ENCODE assay signal across 8 cellular contexts in the genomic region with DNA sequence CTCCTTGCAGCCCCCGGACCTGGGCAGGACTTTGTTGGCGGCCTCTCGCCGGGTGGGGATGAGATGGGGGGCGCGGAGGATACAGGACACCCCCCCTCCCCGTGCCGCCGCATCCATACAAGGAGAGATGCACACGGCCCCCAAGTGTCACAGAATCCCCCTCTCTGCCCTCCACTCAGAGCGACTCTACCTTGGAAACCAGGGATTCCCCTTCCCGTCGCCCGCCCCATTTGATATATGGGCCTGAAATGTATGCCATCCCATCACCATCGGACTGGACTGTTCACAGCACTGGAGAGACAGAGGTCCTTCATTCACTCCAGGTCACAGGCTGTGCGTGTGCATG. TPM values are rescaled to one million over a fixed set of nuclear protein-coding genes. Genes with fewer than 3 reads are reported as not detected.
A peak's percentile ranks its signal among the peaks of the same experiment; 100 is the strongest.
DNase-seq lines count a peak whose midpoint lies in the region; ATAC-seq and TF ChIP-seq lines count a peak whose summit lies in the region.

No MANE protein-coding gene starts in this region.

- no peak for TF ChIP-seq EP300 in gastroesophageal sphincter (IDR thresholded peaks at IDR 0.05)

- intact Hi-C loops in sciatic nerve (cut with DNase I) = loop anchor here (10.0 kb wide), 1 partner anchor 1094 kb away; no protein-coding TSS in a partner anchor

- no peaks in the 10 kb centered on the region for H3K9me2 ChIP-seq in SU-DHL-6 (replicated peaks; ENCODE audit: insufficient read depth, low read length)

- peaks cover 19% of the 10 kb centered on the region for H3K4me1 Mint-ChIP-seq in activated T-cell treated with anti-CD3 and anti-CD28 coated beads, Interleukin-2, amount 50 U/mL, for 24 hours (ENCODE audit: low read depth)

- H3K27ac ChIP-seq in SU-DHL-6 (ENCODE audit: low read depth, low read length) (no peak overlapping the region), gastroesophageal sphincter (peak overlapping the region; percentile 81 to 95 (median 84))

- peak overlapping the region; percentile 66 for H3K4me2 ChIP-seq in SU-DHL-6 (ENCODE audit: low read depth, low read length, poor library complexity, severe bottlenecking)

- no peaks in the 10 kb centered on the region for H3K9me3 ChIP-seq in SU-DHL-6 (ENCODE audit: insufficient read depth, low read length)
- H3K9me3 ChIP-seq in gastroesophageal sphincter = no peaks in the 10 kb centered on the region

- peak; percentile 26 for ATAC-seq in gastroesophageal sphincter
- ATAC-seq in sciatic nerve = peak; percentile 18
- no peak for ATAC-seq in GM18519 (IDR thresholded peaks at IDR 0.05; ENCODE audit: low FRiP score, unreplicated experiment)

- peak overlapping the region; percentile 87 for H3K4me3 Mint-ChIP-seq in activated T-cell treated with anti-CD3 and anti-CD28 coated beads, Interleukin-2, amount 50 U/mL, for 24 hours

- peak overlapping the region; percentile 87 for H3K27ac Mint-ChIP-seq in activated T-cell treated with anti-CD3 and anti-CD28 coated beads, Interleukin-2, amount 50 U/mL, for 24 hours

- DNase-seq in activated T-cell treated with anti-CD3 and anti-CD28 coated beads, Interleukin-2, amount 50 U/mL, for 24 hours = no peak
- DNase-seq in activated T-cell treated with anti-CD3 and anti-CD28 coated beads, Interleukin-2, amount 50 U/mL, for 48 hours = no peak
- DNase-seq in sciatic nerve (ENCODE audit: low spot score) (no peak), iPS-NIHi7 (ENCODE audit: extremely low spot score) (no peak), NCI-H1105 (lab: John Stamatoyannopoulos, UW) (no peak)

- H3K27me3 ChIP-seq in SU-DHL-6 (ENCODE audit: low read length) (no peaks in the 10 kb centered on the region), gastroesophageal sphincter (no peaks in the 10 kb centered on the region)

- H3K79me2 ChIP-seq in SU-DHL-6 (ENCODE audit: insufficient read depth, low read length) = no peaks in the 10 kb centered on the region

- no peaks in the 10 kb centered on the region for H4K20me1 ChIP-seq in SU-DHL-6 (ENCODE audit: low read depth, low read length)

- TF ChIP-seq CTCF in SU-DHL-6 (IDR thresholded peaks at IDR 0.05; ENCODE audit: insufficient read depth, low read length, poor library complexity, severe bottlenecking) (no peak), gastroesophageal sphincter (IDR thresholded peaks at IDR 0.05) (no peak)

- no peaks in the 10 kb centered on the region for H3K36me3 ChIP-seq in SU-DHL-6 (ENCODE audit: low read length)
- H3K36me3 ChIP-seq in gastroesophageal sphincter = peaks cover 0 to 8% of the 10 kb centered on the region in 2 donors

- H3K9me3 Mint-ChIP-seq in activated T-cell treated with anti-CD3 and anti-CD28 coated beads, Interleukin-2, amount 50 U/mL, for 24 hours = no peaks in the 10 kb centered on the region

- H3K4me1 ChIP-seq in gastroesophageal sphincter = peaks cover 0 to 11% (median 0%) of the 10 kb centered on the region in 3 donors

- peak overlapping the region; percentile 71 for H3K4me3 ChIP-seq in SU-DHL-6 (ENCODE audit: insufficient read depth, low read length, poor library complexity, severe bottlenecking)
- H3K4me3 ChIP-seq in gastroesophageal sphincter = peak overlapping the region; percentile 75 to 100

- 0 to 47% methylated on average over 1 to 2 of the region's 16 CpGs for WGBS in gastroesophageal sphincter (ENCODE audit: low coverage in 1 of 2), 2 donors

- peaks cover 4% of the 10 kb centered on the region for H3K36me3 Mint-ChIP-seq in activated T-cell treated with anti-CD3 and anti-CD28 coated beads, Interleukin-2, amount 50 U/mL, for 24 hours (ENCODE audit: low read depth)

- H3K9ac ChIP-seq in SU-DHL-6 (ENCODE audit: low read length) = peak overlapping the region; percentile 81

- peaks cover 5% of the 10 kb centered on the region for H3K27me3 Mint-ChIP-seq in activated T-cell treated with anti-CD3 and anti-CD28 coated beads, Interleukin-2, amount 50 U/mL, for 24 hours

- peak overlapping the region; percentile 91 for H2AFZ ChIP-seq in SU-DHL-6 (ENCODE audit: low read depth, low read length, severe bottlenecking)

- no peak for TF ChIP-seq POLR2A in gastroesophageal sphincter (IDR thresholded peaks at IDR 0.05)

- no peaks in the 10 kb centered on the region; the same call in 1 of the 2 replicates for H3F3A ChIP-seq in SU-DHL-6 (ENCODE audit: insufficient read depth)

RNA-seq across cellular contexts. Expression of a gene that starts 0.4 kb away (rescaled TPM):
- total RNA-seq in gastroesophageal sphincter (10 to 100 TPM in 3 of 4 donors, 1 to 10 TPM in 1; 9.4 to 21.0 (median 13.2) TPM), sciatic nerve (7.4 TPM)

RNA-seq across cellular contexts. Expression of a gene that starts 12.4 kb away (rescaled TPM):
- total RNA-seq in gastroesophageal sphincter = 10 to 100 TPM; 12.9 to 17.7 (median 14.5) TPM
- 16.9 TPM for total RNA-seq in sciatic nerve

RNA-seq across cellular contexts. Expression of a gene that starts 30.3 kb away (rescaled TPM):
- total RNA-seq in gastroesophageal sphincter = 10 to 100 TPM in 3 of 4 donors, 1 to 10 TPM in 1; 8.4 to 16.9 (median 12.7) TPM
- total RNA-seq in sciatic nerve = 15.3 TPM

RNA-seq across cellular contexts. Expression of a gene that starts 33.2 kb away (rescaled TPM):
- total RNA-seq in gastroesophageal sphincter = 10 to 100 TPM; 31.1 to 43.0 (median 38.9) TPM
- total RNA-seq in sciatic nerve = 30.6 TPM

RNA-seq across cellular contexts. Expression of a gene that starts 39.2 kb away (rescaled TPM):
- total RNA-seq in gastroesophageal sphincter (1 to 10 TPM; 4.2 to 7.9 (median 4.7) TPM), sciatic nerve (9.7 TPM)
